9 cellular contexts compared by ENCODE assay signal in genomic region chr1:109667452-109668122, GRCh38.
DNase-seq lines count a peak whose midpoint lies in the region; ATAC-seq and TF ChIP-seq lines count a peak whose summit lies in the region.
"Had no signal": no experiment of that assay in that cellular context is flagged by ENCODE, and none has a peak within 500 bp of the region (broad histone marks: within the 10 kb centered on the region; RNA-seq: fewer than 3 reads in every experiment).

Gene GSTM2 (plus strand): TSS chr1:109668057. CDS start chr1:109668116, 59 bp downstream.

- ATAC-seq in HG03103 (IDR thresholded peaks at IDR 0.05; ENCODE audit: low read depth, unreplicated experiment), result peak; percentile 92
- ATAC-seq in stimulated activated naive B cell treated with anti-CD40 and anti-IgM and Interleukin-4, amounts not matched to agents 10 μg/mL and 1 μg/mL and 100 μg/mL, for 72 hours (replicated peaks), result peak; percentile 98

- H3K4me2 ChIP-seq in OCI-LY1 (ENCODE audit: low read length), result peak within 1 kb of the TSS; percentile 37

- H3K4me3 Mint-ChIP-seq in nephron, result peak within 1 kb of the TSS; percentile 91 to 93 (median 91)
- peak within 1 kb of the TSS; percentile 75 to 83 for H3K4me3 Mint-ChIP-seq in stimulated activated naive B cell treated with anti-CD40 and anti-IgM and Interleukin-4, amounts not matched to agents 10 μg/mL and 1 μg/mL and 100 μg/mL, for 72 hours

- H3K9me2 ChIP-seq in OCI-LY1 (ENCODE audit: low read depth, low read length), result no peaks in the 10 kb centered on the region

- no peaks in the 10 kb centered on the region for H3K27me3 ChIP-seq in OCI-LY1 (ENCODE audit: insufficient read depth, low read length)

- H3K4me1 Mint-ChIP-seq in nephron, result peaks cover 15% of the 10 kb centered on the region
- H3K4me1 Mint-ChIP-seq in stimulated activated naive B cell treated with anti-CD40 and anti-IgM and Interleukin-4, amounts not matched to agents 10 μg/mL and 1 μg/mL and 100 μg/mL, for 72 hours, result peaks cover 14 to 23% of the 10 kb centered on the region in 2 donors

- peaks cover 9% of the 10 kb centered on the region for H3K4me1 ChIP-seq in OCI-LY1 (ENCODE audit: insufficient read depth, low read length, severe bottlenecking)

- no peaks in the 10 kb centered on the region for H3K79me2 ChIP-seq in OCI-LY1 (ENCODE audit: insufficient read depth, low read length)

- no peak within 1 kb of the TSS for H3K27ac ChIP-seq in OCI-LY1 (ENCODE audit: low read depth, low read length, poor library complexity, severe bottlenecking)
- H3K27ac ChIP-seq: 22Rv1 had no signal

- H3K27me3 Mint-ChIP-seq in nephron (ENCODE audit: low read depth), result no peaks in the 10 kb centered on the region
- H3K27me3 Mint-ChIP-seq in stimulated activated naive B cell treated with anti-CD40 and anti-IgM and Interleukin-4, amounts not matched to agents 10 μg/mL and 1 μg/mL and 100 μg/mL, for 72 hours, result no peaks in the 10 kb centered on the region

- peak; percentile 27 for DNase-seq in DMS153 (lab: John Stamatoyannopoulos, UW)
- no peak for DNase-seq in DMS153 treated with DMSO at 0.1 percent for 48 hours (lab: John Stamatoyannopoulos, UW; ENCODE audit: unreplicated experiment)
- peak; percentile 63 to 64 for DNase-seq in activated T-helper 1 cell treated with anti-CD3 and anti-CD28 coated beads, Interleukin-2, amount 50 U/mL, for 16 hours (ENCODE audit: low read depth in 1 of 2, low spot score in 1 of 2)
- peak; percentile 86 for DNase-seq in fibroblast of pulmonary artery (ENCODE audit: low read depth)
- peak; percentile 62 for DNase-seq in stimulated activated naive B cell treated with anti-CD40 and anti-IgM and Interleukin-4, amounts not matched to agents 10 μg/mL and 1 μg/mL and 100 μg/mL, for 72 hours

- no peaks in the 10 kb centered on the region for H4K20me1 ChIP-seq in OCI-LY1 (ENCODE audit: insufficient read depth, low read length)

- H3K27ac Mint-ChIP-seq in nephron, result peak within 1 kb of the TSS; percentile 79 to 86 (median 82)
- H3K27ac Mint-ChIP-seq in stimulated activated naive B cell treated with anti-CD40 and anti-IgM and Interleukin-4, amounts not matched to agents 10 μg/mL and 1 μg/mL and 100 μg/mL, for 72 hours, result peak within 1 kb of the TSS; percentile 20

- H3K36me3 ChIP-seq in OCI-LY1 (ENCODE audit: insufficient read depth, low read length), result no peaks in the 10 kb centered on the region

- H3K9me3 ChIP-seq in OCI-LY1 (ENCODE audit: low read length), result no peaks in the 10 kb centered on the region

- no peak within 1 kb of the TSS for H2AFZ ChIP-seq in OCI-LY1 (ENCODE audit: low read length)

- TF ChIP-seq CTCF in OCI-LY1 (IDR thresholded peaks at IDR 0.05; ENCODE audit: low read length) (no peak), fibroblast of pulmonary artery (IDR thresholded peaks at IDR 0.05; ENCODE audit: low read length, missing control alignments) (no peak), nephron (IDR thresholded peaks at IDR 0.05; ENCODE audit: unreplicated experiment in 3 of 3) (no peak)

- no peaks in the 10 kb centered on the region for H3F3A ChIP-seq in OCI-LY1 (ENCODE audit: insufficient read depth, low read length)

- H3K9ac ChIP-seq in OCI-LY1 (ENCODE audit: low read length), result no peak within 1 kb of the TSS; the same call in 1 of the 2 replicates

- peaks cover 24% of the 10 kb centered on the region for H3K36me3 Mint-ChIP-seq in nephron (ENCODE audit: low read depth)
- H3K36me3 Mint-ChIP-seq in stimulated activated naive B cell treated with anti-CD40 and anti-IgM and Interleukin-4, amounts not matched to agents 10 μg/mL and 1 μg/mL and 100 μg/mL, for 72 hours, result peaks cover 0 to 2% of the 10 kb centered on the region in 2 donors

- H3K4me3 ChIP-seq in OCI-LY1 (ENCODE audit: low read depth, low read length, poor library complexity, severe bottlenecking) (peak within 1 kb of the TSS; percentile 41), fibroblast of pulmonary artery (replicated peaks; ENCODE audit: low read depth, low read length) (peak within 1 kb of the TSS; percentile 60)

- no peaks in the 10 kb centered on the region for H3K9me3 Mint-ChIP-seq in nephron
- peaks cover 0 to 3% of the 10 kb centered on the region in 2 donors for H3K9me3 Mint-ChIP-seq in stimulated activated naive B cell treated with anti-CD40 and anti-IgM and Interleukin-4, amounts not matched to agents 10 μg/mL and 1 μg/mL and 100 μg/mL, for 72 hours
